ENCODE assay signal across 6 cellular contexts in the genomic region with DNA sequence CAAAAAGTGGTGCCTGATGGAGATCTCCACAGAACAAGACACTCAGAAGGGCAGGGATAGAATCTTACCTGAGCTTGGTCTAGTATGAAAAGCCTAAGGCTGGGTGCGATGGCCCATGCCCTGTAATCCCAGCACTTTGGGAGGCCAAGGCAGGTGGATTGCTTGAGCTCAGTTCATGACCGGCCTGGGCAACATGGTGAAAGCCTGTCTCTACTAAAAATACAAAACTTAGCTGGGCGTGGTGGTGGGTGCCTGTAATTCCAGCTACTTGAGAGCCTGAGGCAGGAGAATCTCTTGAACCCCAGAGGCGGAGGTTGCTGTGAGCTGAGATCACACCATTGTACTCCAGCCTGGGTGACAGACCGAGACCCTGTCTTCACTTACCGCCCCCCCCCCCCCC.
A peak's percentile ranks its signal among the peaks of the same experiment; 100 is the strongest.
DNase-seq lines count a peak whose midpoint lies in the region; ATAC-seq and TF ChIP-seq lines count a peak whose summit lies in the region.
"Not testable (repeated sequence)": the region's sequence is repeated elsewhere in the genome, so short reads cannot be mapped to it uniquely, and the experiment has no call there.

No MANE protein-coding gene starts in this region.

- H3K9me3 ChIP-seq in CD4-positive, alpha-beta T cell (ENCODE audit: control insufficient read depth, low read length); GM23248 (ENCODE audit: low read depth): not testable (repeated sequence)

- H3K27ac ChIP-seq in CD4-positive, alpha-beta T cell (ENCODE audit: low read depth, low read length), result not testable (repeated sequence)
- peak overlapping the region; percentile 66 for H3K27ac ChIP-seq in GM23248

- H4K20me1 ChIP-seq in GM23248 (ENCODE audit: insufficient read depth), result not testable (repeated sequence)

- not testable (repeated sequence) for H3K27me3 Mint-ChIP-seq in CD4-positive, alpha-beta T cell; activated CD8-positive, alpha-beta T cell treated with anti-CD3 and anti-CD28 coated beads for 36 hours; activated T-helper 17 cell treated with anti-CD3 and anti-CD28 coated beads, Interleukin-2, amount 50 U/mL, for 72 hours

- WGBS in GM23248 (ENCODE audit: low coverage in 1 of 2, low lambda C conversion rate in 2 of 2, missing lambda C conversion rate in 2 of 2), 2 experiments, result 100% methylated on average over 4 to 5 of the region's 6 CpGs

- not testable (repeated sequence) for H3K4me3 Mint-ChIP-seq in CD4-positive, alpha-beta T cell; activated CD8-positive, alpha-beta T cell treated with anti-CD3 and anti-CD28 coated beads for 36 hours; activated T-helper 17 cell treated with anti-CD3 and anti-CD28 coated beads, Interleukin-2, amount 50 U/mL, for 72 hours; stimulated activated effector memory CD8-positive, alpha-beta T cell treated with anti-CD3 and anti-CD28 coated beads, Interleukin-12 subunit alpha, Interleukin-12 subunit beta, amount 100 ng/mL, for 72 hours

- peak overlapping the region; percentile 15 for H3K27ac Mint-ChIP-seq in CD4-positive, alpha-beta T cell
- peak overlapping the region; percentile 10 for H3K27ac Mint-ChIP-seq in activated CD8-positive, alpha-beta T cell treated with anti-CD3 and anti-CD28 coated beads for 36 hours
- peak overlapping the region; percentile 28 for H3K27ac Mint-ChIP-seq in activated T-helper 17 cell treated with anti-CD3 and anti-CD28 coated beads, Interleukin-2, amount 50 U/mL, for 72 hours
- peak overlapping the region; percentile 51 for H3K27ac Mint-ChIP-seq in stimulated activated effector memory CD8-positive, alpha-beta T cell treated with anti-CD3 and anti-CD28 coated beads, Interleukin-12 subunit alpha, Interleukin-12 subunit beta, amount 100 ng/mL, for 72 hours

- H3K79me2 ChIP-seq in GM23248 (ENCODE audit: insufficient read depth), result not testable (repeated sequence)

- TF ChIP-seq CTCF in CD4-positive, alpha-beta T cell (IDR thresholded peaks at IDR 0.05); activated CD8-positive, alpha-beta T cell treated with anti-CD3 and anti-CD28 coated beads for 36 hours (IDR thresholded peaks at IDR 0.05): not testable (repeated sequence)

- H3K27me3 ChIP-seq in CD4-positive, alpha-beta T cell (ENCODE audit: control insufficient read depth, insufficient read depth, low read length); GM23248 (replicated peaks; ENCODE audit: insufficient read depth): not testable (repeated sequence)

- ATAC-seq in CD4-positive, alpha-beta T cell (ENCODE audit: poor library complexity); activated CD8-positive, alpha-beta T cell treated with anti-CD3 and anti-CD28 coated beads for 36 hours; activated T-helper 17 cell treated with anti-CD3 and anti-CD28 coated beads, Interleukin-2, amount 50 U/mL, for 72 hours (replicated peaks); stimulated activated effector memory CD8-positive, alpha-beta T cell treated with anti-CD3 and anti-CD28 coated beads, Interleukin-12 subunit alpha, Interleukin-12 subunit beta, amount 100 ng/mL, for 72 hours: not testable (repeated sequence)

- peaks cover 57% of the 10 kb centered on the region for H3F3A ChIP-seq in GM23248 (ENCODE audit: insufficient read depth)

- H3K9me3 Mint-ChIP-seq in CD4-positive, alpha-beta T cell; activated CD8-positive, alpha-beta T cell treated with anti-CD3 and anti-CD28 coated beads for 36 hours; activated T-helper 17 cell treated with anti-CD3 and anti-CD28 coated beads, Interleukin-2, amount 50 U/mL, for 72 hours; stimulated activated effector memory CD8-positive, alpha-beta T cell treated with anti-CD3 and anti-CD28 coated beads, Interleukin-12 subunit alpha, Interleukin-12 subunit beta, amount 100 ng/mL, for 72 hours: not testable (repeated sequence)

- intact Hi-C loops in CD4-positive, alpha-beta T cell (cut with DNase I, micrococcal nuclease); activated CD8-positive, alpha-beta T cell treated with anti-CD3 and anti-CD28 coated beads for 36 hours (cut with micrococcal nuclease): not testable (repeated sequence)

- H3K9me2 ChIP-seq in GM23248 (ENCODE audit: insufficient read depth), result not testable (repeated sequence)

- H3K9ac ChIP-seq in GM23248, result not testable (repeated sequence)

- POLR2A ChIA-PET in CD4-positive, alpha-beta T cell (lab: Charles Lee); activated CD8-positive, alpha-beta T cell treated with anti-CD3 and anti-CD28 coated beads for 36 hours (lab: Charles Lee): not testable (repeated sequence)

- in situ Hi-C loops in GM23248 (cut with MboI), result not testable (repeated sequence)

- H3K4me3 ChIP-seq in GM23248, result not testable (repeated sequence)

- H3K36me3 ChIP-seq in GM23248 (ENCODE audit: low read depth), result not testable (repeated sequence)

- CTCF ChIA-PET in CD4-positive, alpha-beta T cell (lab: Charles Lee), result not testable (repeated sequence)
- CTCF ChIA-PET in activated CD8-positive, alpha-beta T cell treated with anti-CD3 and anti-CD28 coated beads for 36 hours (lab: Charles Lee), result interaction anchor here (1.1 to 1.9 kb wide), 5 partner anchors 16 to 418 kb away, joined by 3 to 6 read pairs (median 5); partner anchors contain the start of gene STAG1

- H3K4me1 Mint-ChIP-seq in CD4-positive, alpha-beta T cell (ENCODE audit: low read depth); activated CD8-positive, alpha-beta T cell treated with anti-CD3 and anti-CD28 coated beads for 36 hours (ENCODE audit: low read depth); activated T-helper 17 cell treated with anti-CD3 and anti-CD28 coated beads, Interleukin-2, amount 50 U/mL, for 72 hours; stimulated activated effector memory CD8-positive, alpha-beta T cell treated with anti-CD3 and anti-CD28 coated beads, Interleukin-12 subunit alpha, Interleukin-12 subunit beta, amount 100 ng/mL, for 72 hours: not testable (repeated sequence)

- not testable (repeated sequence) for DNase-seq in CD4-positive, alpha-beta T cell; GM23248; activated CD8-positive, alpha-beta T cell treated with anti-CD3 and anti-CD28 coated beads for 36 hours; stimulated activated effector memory CD8-positive, alpha-beta T cell treated with anti-CD3 and anti-CD28 coated beads, Interleukin-12 subunit alpha, Interleukin-12 subunit beta, amount 100 ng/mL, for 72 hours (ENCODE audit: low spot score in 2 of 2)
- DNase-seq in mesenteric fat pad (ENCODE audit: low spot score), result peak; percentile 51

- peaks cover 54% of the 10 kb centered on the region for H3K4me1 ChIP-seq in GM23248 (ENCODE audit: insufficient read depth)

- H3K4me2 ChIP-seq in GM23248 (ENCODE audit: unreplicated experiment), result peak overlapping the region; percentile 33

- not testable (repeated sequence) for H2AFZ ChIP-seq in GM23248

- peaks cover 82% of the 10 kb centered on the region for H3K36me3 Mint-ChIP-seq in CD4-positive, alpha-beta T cell (ENCODE audit: low read depth)
- peaks cover 38% of the 10 kb centered on the region for H3K36me3 Mint-ChIP-seq in activated CD8-positive, alpha-beta T cell treated with anti-CD3 and anti-CD28 coated beads for 36 hours (ENCODE audit: low read depth)
- H3K36me3 Mint-ChIP-seq in activated T-helper 17 cell treated with anti-CD3 and anti-CD28 coated beads, Interleukin-2, amount 50 U/mL, for 72 hours (ENCODE audit: low read depth), result peaks cover 75% of the 10 kb centered on the region
- peaks cover 62% of the 10 kb centered on the region for H3K36me3 Mint-ChIP-seq in stimulated activated effector memory CD8-positive, alpha-beta T cell treated with anti-CD3 and anti-CD28 coated beads, Interleukin-12 subunit alpha, Interleukin-12 subunit beta, amount 100 ng/mL, for 72 hours
